Comparison of ENCODE assay signal across 8 cellular contexts in genomic region chr5:132655821-132656773, GRCh38. TPM values are rescaled to one million over a fixed set of nuclear protein-coding genes. Genes with fewer than 3 reads are reported as not detected.
A peak's percentile ranks its signal among the peaks of the same experiment; 100 is the strongest.
DNase-seq lines count a peak whose midpoint lies in the region; ATAC-seq, FAIRE-seq and TF ChIP-seq lines count a peak whose summit lies in the region.

No MANE protein-coding gene starts in this region.

- H3K4me2 ChIP-seq in H1 (ENCODE audit: insufficient read depth in 1 of 2, low read depth in 2 of 2, low read length in 2 of 2), result peak overlapping the region; percentile 59 to 67

- H3K27me3 ChIP-seq in WERI-Rb-1 (ENCODE audit: insufficient read depth, low read depth, severe bottlenecking) (no peaks in the 10 kb centered on the region), H1 (replicated peaks in 1 of 4; ENCODE audit: control insufficient read depth in 3 of 4, extremely low read depth in 1 of 4, insufficient read depth in 3 of 4, low read length in 3 of 4) (peaks cover 10 to 40% (median 31%) of the 10 kb centered on the region in 4 experiments), aorta (ENCODE audit: control insufficient read depth in 1 of 2, insufficient read depth in 2 of 2, low read length in 1 of 2) (no peaks in the 10 kb centered on the region)

- peak; percentile 9 to 71 (median 59) for ATAC-seq in natural killer cell
- ATAC-seq in aorta (ENCODE audit: low FRiP score), result peak; percentile 50
- ATAC-seq in HG03135 (IDR thresholded peaks at IDR 0.05; ENCODE audit: unreplicated experiment), result no peak
- no peak for ATAC-seq in GM21576 (IDR thresholded peaks at IDR 0.05; ENCODE audit: unreplicated experiment)

- no peaks in the 10 kb centered on the region for H3K79me1 ChIP-seq in H1 (ENCODE audit: low read depth, low read length)

- H2AFZ ChIP-seq in H1 (ENCODE audit: low read length), result peak overlapping the region; percentile 19; the same call in 1 of the 2 replicates

- H4K5ac ChIP-seq in H1 (ENCODE audit: insufficient read length, low read depth, low read length), result no peak overlapping the region

- H3K4me3 ChIP-seq in WERI-Rb-1 (ENCODE audit: low read depth, low read length) (peak overlapping the region; percentile 27), H1 (ENCODE audit: extremely low read depth in 1 of 4, insufficient read depth in 2 of 4, low read depth in 3 of 4, low read length in 4 of 4) (peak overlapping the region; percentile 11 to 57 (median 22); a peak in 7 of 8 replicates), aorta (ENCODE audit: low read length in 2 of 2) (peak overlapping the region; percentile 6 to 57)

- no peak for TF ChIP-seq POLR2A in H1 (IDR thresholded peaks at IDR 0.05; ENCODE audit: control extremely low read depth in 1 of 2, low read depth in 2 of 2, low read length in 2 of 2)

- peak; percentile 44 for TF ChIP-seq CTCF in GM13976 (IDR thresholded peaks at IDR 0.05; ENCODE audit: borderline replicate concordance, control extremely low read depth, extremely low read depth, insufficient read depth, missing control alignments)
- 0 out of 2 replicates have a peak, but pooled peaks have one; percentile 12 for TF ChIP-seq CTCF in WERI-Rb-1 (IDR thresholded peaks at IDR 0.05; ENCODE audit: low read depth, low read length)
- TF ChIP-seq CTCF in H1 (IDR thresholded peaks at IDR 0.05; ENCODE audit: control extremely low read depth in 1 of 3, insufficient read depth in 1 of 3, low read depth in 1 of 3, low read length in 3 of 3), result no peak
- TF ChIP-seq CTCF in natural killer cell (IDR thresholded peaks at IDR 0.05), result no peak

- no peak overlapping the region for H2BK120ac ChIP-seq in H1 (replicated peaks; ENCODE audit: low read depth, low read length)

- H3K27ac Mint-ChIP-seq in natural killer cell, result no peak overlapping the region

- no peak overlapping the region for H2AK5ac ChIP-seq in H1 (ENCODE audit: low read depth, low read length)

- H2BK5ac ChIP-seq in H1 (ENCODE audit: low read depth, low read length), result no peak overlapping the region

- H3K4me3 Mint-ChIP-seq in natural killer cell, result peak overlapping the region; percentile 9

- no peak overlapping the region for H3K14ac ChIP-seq in H1 (ENCODE audit: insufficient read length)

- no peaks in the 10 kb centered on the region for H3K36me3 Mint-ChIP-seq in natural killer cell

- H3K9me3 Mint-ChIP-seq in natural killer cell, result no peaks in the 10 kb centered on the region

- H4K20me1 ChIP-seq in H1 (replicated peaks in 1 of 2; ENCODE audit: control insufficient read depth in 1 of 2, insufficient read depth in 2 of 2, low read length in 2 of 2), result peaks cover 0 to 1% of the 10 kb centered on the region in 2 experiments

- H3K27ac ChIP-seq in WERI-Rb-1 (no peak overlapping the region), H1 (ENCODE audit: low read depth, low read length) (no peak overlapping the region), aorta (ENCODE audit: low read depth in 1 of 2, low read length in 2 of 2) (no peak overlapping the region)

- CTCF ChIA-PET in H1 (lab: Charles Lee; ENCODE audit: partially characterized antibody), result no interaction called here

- H4K91ac ChIP-seq in H1 (replicated peaks; ENCODE audit: insufficient read length, low read length), result no peak overlapping the region

- H3K56ac ChIP-seq in H1 (replicated peaks; ENCODE audit: insufficient read length, low read depth, low read length), result no peak overlapping the region

- H3K23ac ChIP-seq in H1 (ENCODE audit: insufficient read length), result no peak overlapping the region

- H3K4me1 Mint-ChIP-seq in natural killer cell, result peaks cover 0 to 7% of the 10 kb centered on the region in 2 donors

- H3K4me1 ChIP-seq in H1 (replicated peaks in 1 of 4; ENCODE audit: control insufficient read depth in 3 of 4, insufficient read depth in 4 of 4, low read length in 3 of 4), result peaks cover 0 to 8% (median under 1%) of the 10 kb centered on the region in 4 experiments; a peak in 4 of 7 replicates
- H3K4me1 ChIP-seq in aorta (ENCODE audit: control insufficient read depth in 1 of 2, insufficient read depth in 2 of 2, low read length in 2 of 2), result no peaks in the 10 kb centered on the region

- H3K27me3 Mint-ChIP-seq in natural killer cell (ENCODE audit: low read depth in 2 of 2), result peaks cover 31 to 41% of the 10 kb centered on the region in 2 donors

- no peaks in the 10 kb centered on the region for H3K36me3 ChIP-seq in WERI-Rb-1
- no peaks in the 10 kb centered on the region for H3K36me3 ChIP-seq in H1 (ENCODE audit: control insufficient read depth in 2 of 4, insufficient read depth in 4 of 4, low read length in 3 of 4)
- H3K36me3 ChIP-seq in aorta (ENCODE audit: control insufficient read depth in 1 of 2, insufficient read depth in 2 of 2, low read length in 1 of 2), result no peaks in the 10 kb centered on the region

- in situ Hi-C loops in GM13976 (cut with MboI; ENCODE audit: low sequenced_read_pairs, unreplicated experiment), result no loop called here

- no peak for FAIRE-seq in H1 (lab: Jason Lieb, UNC)

- peak overlapping the region; percentile 76 for H4K8ac ChIP-seq in H1 (ENCODE audit: extremely low read depth, insufficient read depth, low read length)

- no peak overlapping the region for H3K4ac ChIP-seq in H1 (replicated peaks; ENCODE audit: insufficient read length, low read depth, low read length)

- H2BK15ac ChIP-seq in H1 (ENCODE audit: low read length), result no peak overlapping the region

- DNase-seq in GM13976 (ENCODE audit: low spot score), result peak; percentile 38
- DNase-seq in WERI-Rb-1, result peak; percentile 30
- peak in 1 of 2 experiments; percentile 72 for DNase-seq in H1 (ENCODE audit: low read depth in 1 of 2, low spot score in 2 of 2)
- no peak for DNase-seq in natural killer cell
- peak in 1 of 2 donors; percentile 85 for DNase-seq in aorta
- DNase-seq in OCI-M1 (lab: John Stamatoyannopoulos, UW), result no peak

- intact Hi-C loops in natural killer cell (cut with micrococcal nuclease) (no loop called here), aorta (cut with DNase I) (loop anchor here in 1 of 2 donors (10.0 kb wide), 1 partner anchor 59 kb away; no protein-coding TSS in a partner anchor)

- H3K9ac ChIP-seq in H1 (replicated peaks in 1 of 4; ENCODE audit: extremely low read depth in 1 of 4, low read depth in 3 of 4, low read length in 3 of 4), result no peak overlapping the region

- H2BK12ac ChIP-seq in H1 (ENCODE audit: low read depth, low read length), result no peak overlapping the region

- WGBS in H1 (ENCODE audit: extremely low coverage in 1 of 2, insufficient coverage in 1 of 2, insufficient read length in 1 of 2, insufficient replicate concordance in 2 of 2, low coverage in 1 of 2, low lambda C conversion rate in 2 of 2, missing lambda C conversion rate in 1 of 2), 2 experiments, result 10% methylated on average over 58 of the region's 92 CpGs; no CpG with 5 or more reads in 1 of the 2 experiments
- 4 to 5% methylated on average over 76 to 92 of the region's 92 CpGs for WGBS in aorta, 2 donors

- peaks cover 2% of the 10 kb centered on the region; the same call in 1 of the 2 replicates for H3K23me2 ChIP-seq in H1 (ENCODE audit: low read depth, low read length)

- no peak for TF ChIP-seq EP300 in H1 (IDR thresholded peaks at IDR 0.05; ENCODE audit: borderline replicate concordance in 1 of 2, low read depth in 2 of 2, low read length in 2 of 2)

- peak; percentile 7 to 34; a peak in 2 of 4 replicates for TF ChIP-seq RAD21 in H1 (IDR thresholded peaks at IDR 0.05 in 1 of 2, conservative IDR thresholded peaks at IDR 0.05 in 1 of 2; ENCODE audit: low read depth in 2 of 2, low read length in 2 of 2)

- H3K9me3 ChIP-seq in WERI-Rb-1 (ENCODE audit: severe bottlenecking) (no peaks in the 10 kb centered on the region), H1 (ENCODE audit: insufficient read depth in 2 of 2, low read depth in 1 of 2, low read length in 1 of 2) (no peaks in the 10 kb centered on the region; a peak in 1 of 4 replicates), aorta (ENCODE audit: control insufficient read depth, low read length) (no peaks in the 10 kb centered on the region)

- POLR2A ChIA-PET in H1 (lab: Charles Lee; ENCODE audit: partially characterized antibody), result no interaction called here

- H2BK20ac ChIP-seq in H1 (ENCODE audit: low read length), result no peak overlapping the region

- H3K79me2 ChIP-seq in H1 (ENCODE audit: control insufficient read depth in 1 of 2, insufficient read depth in 2 of 2, low read length in 2 of 2), result no peaks in the 10 kb centered on the region

- peak overlapping the region; percentile 60; the same call in 1 of the 2 replicates for H3K18ac ChIP-seq in H1 (ENCODE audit: extremely low read depth, low read length)

TF ChIP-seq in H1, 55 proteins besides CTCF, POLR2A, EP300 and RAD21 (continues in another document):
- TF ChIP-seq CHD2 (IDR thresholded peaks at IDR 0.05; ENCODE audit: low read length), result no peak
- TF ChIP-seq TEAD4 (IDR thresholded peaks at IDR 0.05; ENCODE audit: low read depth, low read length), result no peak
- no peak for TF ChIP-seq SP2 (IDR thresholded peaks at IDR 0.05; ENCODE audit: low read length)
- no peak for TF ChIP-seq SP4 (IDR thresholded peaks at IDR 0.05; ENCODE audit: low read length)
- TF ChIP-seq NRF1 (IDR thresholded peaks at IDR 0.05; ENCODE audit: low read depth, low read length), result no peak
- no peak for TF ChIP-seq SIRT6 (IDR thresholded peaks at IDR 0.05; ENCODE audit: low read length)

RNA-seq across cellular contexts. Expression of gene IL13, which starts 1.9 kb away (rescaled TPM):
- total RNA-seq in H1 (2021; fragmentation: NEBNext Ultra II Directional; extraction: Animal tissue kit (Norgen Biotek cat#: 25700)), result not detected in 2 replicates
- not detected in 2 replicates for polyA plus RNA-seq in H1 (2011; rRNA removed)
- polyA plus RNA-seq in H1 (2011; cell fraction: cytosol; rRNA removed), result not detected
- 0.36 TPM for polyA plus RNA-seq in H1 (2011; cell fraction: nucleus; rRNA removed)
- polyA plus RNA-seq in H1 (2012, experiment 1 of 2), result not detected in 4 replicates
- polyA plus RNA-seq in H1 (2012, experiment 2 of 2), result not detected
- polyA plus RNA-seq in H1 (2013, experiment 1 of 2), result not detected
- polyA plus RNA-seq in H1 (2013, experiment 2 of 2), result not detected
- polyA minus RNA-seq in H1 (2011; rRNA and poly(A)+ RNA removed), result not detected in 2 replicates
- not detected for polyA minus RNA-seq in H1 (2011; cell fraction: cytosol; rRNA and poly(A)+ RNA removed)
- not detected for polyA minus RNA-seq in H1 (2011; cell fraction: nucleus; rRNA and poly(A)+ RNA removed)
- 1 to 10 TPM in 1 of 3 donors, under 1 TPM in 1, not detected in 1; 0.80 to 1.4 TPM for total RNA-seq in natural killer cell
- total RNA-seq in aorta, result not detected
- polyA plus RNA-seq in aorta, result under 1 TPM in 1 of 2 donors, not detected in 1; 0.15 TPM

RNA-seq across cellular contexts. Expression of gene IL4, which starts 17.7 kb away (rescaled TPM):
- total RNA-seq in H1 (2021; fragmentation: NEBNext Ultra II Directional; extraction: Animal tissue kit (Norgen Biotek cat#: 25700)), result not detected in 2 replicates
- polyA plus RNA-seq in H1 (2011; rRNA removed), result not detected in 2 replicates
- not detected for polyA plus RNA-seq in H1 (2011; cell fraction: cytosol; rRNA removed)
- polyA plus RNA-seq in H1 (2011; cell fraction: nucleus; rRNA removed), result not detected
- polyA plus RNA-seq in H1 (2012, experiment 1 of 2), result not detected in 4 replicates
- polyA plus RNA-seq in H1 (2012, experiment 2 of 2), result not detected
- polyA plus RNA-seq in H1 (2013, experiment 1 of 2), result not detected
- polyA plus RNA-seq in H1 (2013, experiment 2 of 2), result not detected
- not detected in 2 replicates for polyA minus RNA-seq in H1 (2011; rRNA and poly(A)+ RNA removed)
- polyA minus RNA-seq in H1 (2011; cell fraction: cytosol; rRNA and poly(A)+ RNA removed), result not detected
- polyA minus RNA-seq in H1 (2011; cell fraction: nucleus; rRNA and poly(A)+ RNA removed), result not detected
- 1 to 10 TPM in 1 of 3 donors, not detected in 2; 8.1 TPM for total RNA-seq in natural killer cell
- total RNA-seq in aorta, result not detected
- not detected for polyA plus RNA-seq in aorta

Comparison
In these comparisons a context has a peak if more than half of its experiments do, and no peak if none do; other contexts are left out.
1. DNase-seq: peak in GM13976 (single experiment) and WERI-Rb-1 (single experiment); none in natural killer cell (single experiment) and OCI-M1 (single experiment).
2. CTCF ChIP-seq: peak in GM13976 (single experiment) and WERI-Rb-1 (single experiment); none in H1 (0 of 3) and natural killer cell (single experiment).
3. ATAC-seq: peak in natural killer cell (3 of 3) and aorta (single experiment); none in HG03135 (single experiment) and GM21576 (single experiment).
4. Peak in every context shown above with its lines, with median percentiles within 50 percentile points of each other: H3K4me3 ChIP-seq.